Comparison of ENCODE assay signal across 1 cellular context in genomic region chr2:27954771-27955384, GRCh38.
TF ChIP-seq lines count a peak whose summit lies in the region.

No MANE protein-coding gene starts in this region.

TF ChIP-seq in SK-N-SH, 30 proteins besides CTCF, POLR2A, EP300 and RAD21 (continued from another document):
- TF ChIP-seq TEAD4 (IDR thresholded peaks at IDR 0.05; ENCODE audit: borderline replicate concordance, insufficient read depth) (peak; percentile 93), USF2 (IDR thresholded peaks at IDR 0.05; ENCODE audit: borderline replicate concordance, low read depth, low read length) (no peak), REST (IDR thresholded peaks at IDR 0.05; ENCODE audit: low read depth, low read length) (peak; percentile 86), NFIC (IDR thresholded peaks at IDR 0.05; ENCODE audit: borderline replicate concordance) (peak; percentile 97), JUND (IDR thresholded peaks at IDR 0.05) (peak; percentile 93), TAF1 (IDR thresholded peaks at IDR 0.05; ENCODE audit: borderline replicate concordance, low read depth, low read length) (peak; percentile 63), IRF3 (IDR thresholded peaks at IDR 0.05; ENCODE audit: low read depth, low read length) (no peak), RCOR1 (IDR thresholded peaks at IDR 0.05; ENCODE audit: low read length) (no peak)
